In the genomic region with DNA sequence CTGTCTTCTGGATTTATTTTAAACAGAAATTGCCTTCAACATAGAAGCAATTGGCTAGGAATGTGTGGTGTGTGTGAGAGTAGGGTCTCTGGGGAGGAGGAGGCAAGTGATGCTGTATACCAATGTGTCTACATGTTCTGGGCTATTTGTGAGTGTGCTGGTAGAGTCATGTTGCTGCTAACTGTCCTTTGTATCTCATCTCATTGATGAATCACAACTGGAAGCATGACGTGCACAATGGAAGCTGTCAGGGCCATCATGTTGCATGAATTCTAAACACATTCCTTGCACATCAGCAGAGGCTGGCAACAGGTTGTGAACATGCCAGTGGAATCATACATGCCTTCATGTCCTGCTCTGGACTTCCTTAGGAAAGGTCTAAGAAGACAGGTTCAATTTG, we compare ENCODE assay signal across 14 cellular contexts.
A peak's percentile ranks its signal among the peaks of the same experiment; 100 is the strongest.
DNase-seq lines count a peak whose midpoint lies in the region; ATAC-seq, FAIRE-seq and TF ChIP-seq lines count a peak whose summit lies in the region.
"Had no signal": no experiment of that assay in that cellular context is flagged by ENCODE, and none has a peak within 500 bp of the region (broad histone marks: within the 10 kb centered on the region; RNA-seq: fewer than 3 reads in every experiment).

No MANE protein-coding gene starts in this region.

- in situ Hi-C loops in HepG2 (cut with HindIII; ENCODE audit: extremely low pct_ligation_motif_present, low pct_unique_long_range_greater_than_20kb) = no loop called here

- H3K27ac ChIP-seq in foreskin keratinocyte = no peak overlapping the region
- no peak overlapping the region for H3K27ac ChIP-seq in HepG2 (ENCODE audit: extremely low read length, insufficient read depth, low read length)
- H3K27ac ChIP-seq: KMS-11 had no signal

- POLR2A ChIA-PET in HepG2 (lab: Yijun Ruan, JAX) = no interaction called here

- no peak for TF ChIP-seq POLR2A in HepG2 (IDR thresholded peaks at IDR 0.05; ENCODE audit: insufficient read depth in 1 of 2, low read depth in 2 of 2, low read length in 2 of 2)

- peak; percentile 7 for DNase-seq in HT1080 (ENCODE audit: low read depth)
- DNase-seq in cardiac fibroblast (ENCODE audit: low read depth in 2 of 2) = peak; percentile 41 to 71
- peak in 1 of 2 donors; percentile 50 for DNase-seq in foreskin keratinocyte
- DNase-seq in HepG2 (ENCODE audit: low spot score) = no peak
- DNase-seq in 8988T = no peak
- no peak for DNase-seq in midbrain (lab: John Stamatoyannopoulos, UW)
- DNase-seq: NCI-H1417, NCI-H187 treated with DMSO at 0.1 percent for 48 hours, NCI-H226, NCI-H524 treated with DMSO at 0.1 percent for 48 hours, RPMI8226 had no signal

- H3K4me3 ChIP-seq in cardiac fibroblast (replicated peaks in 1 of 2; ENCODE audit: low read depth in 2 of 2, low read length in 2 of 2) (no peak overlapping the region), HepG2 (replicated peaks in 1 of 3; ENCODE audit: insufficient read depth in 1 of 3, low read depth in 2 of 3, low read length in 3 of 3) (no peak overlapping the region)

- no peak for FAIRE-seq in HepG2 (lab: Jason Lieb, UNC)
- FAIRE-seq: GM12891 had no signal

- TF ChIP-seq EP300 in HepG2 (IDR thresholded peaks at IDR 0.05; ENCODE audit: low read depth in 2 of 2, low read length in 2 of 2) (no peak), HepG2 (CRISPR knock-in tag; IDR thresholded peaks at IDR 0.05; ENCODE audit: borderline replicate concordance) (no peak)

- intact Hi-C loops in HepG2 (cut with micrococcal nuclease; ENCODE audit: unreplicated experiment) = no loop called here

- no peaks in the 10 kb centered on the region for H4K20me1 ChIP-seq in HepG2 (ENCODE audit: insufficient read depth, low read length)

- H3K79me2 ChIP-seq in HepG2 (ENCODE audit: insufficient read depth, low read length) = no peaks in the 10 kb centered on the region

- H3K27me3 ChIP-seq in foreskin keratinocyte (no peaks in the 10 kb centered on the region), HepG2 (ENCODE audit: control insufficient read depth in 1 of 2, insufficient read depth in 2 of 2, low read length in 2 of 2) (no peaks in the 10 kb centered on the region)

- ATAC-seq in foreskin keratinocyte (peak; percentile 32), HepG2 (no peak), GM18498 (IDR thresholded peaks at IDR 0.05; ENCODE audit: unreplicated experiment) (no peak)

- H3K4me1 ChIP-seq in foreskin keratinocyte (no peaks in the 10 kb centered on the region), HepG2 (ENCODE audit: insufficient read depth, low read length) (no peaks in the 10 kb centered on the region)

- no TSS peak for BruUV-seq in HepG2 (replicated peaks; lab: Mats Ljungman, UMichigan)

- H2AFZ ChIP-seq in HepG2 (ENCODE audit: low read length) = no peak overlapping the region

- no peaks in the 10 kb centered on the region for H3K9me3 ChIP-seq in HepG2 (ENCODE audit: low read length)

- TF ChIP-seq CTCF in cardiac fibroblast (IDR thresholded peaks at IDR 0.05; ENCODE audit: low read depth, low read length) = no peak
- no peak for TF ChIP-seq CTCF in foreskin keratinocyte (conservative IDR thresholded peaks at IDR 0.05)
- no peak for TF ChIP-seq CTCF in HepG2 (CRISPR knock-in tag; IDR thresholded peaks at IDR 0.05)

- H3K4me2 ChIP-seq in HepG2 (ENCODE audit: low read depth, low read length) = no peak overlapping the region
- H3K4me2 ChIP-seq: KMS-11 had no signal

- H3K36me3 ChIP-seq in HepG2 (replicated peaks in 1 of 2; ENCODE audit: control insufficient read depth in 1 of 2, insufficient read depth in 2 of 2, low read length in 2 of 2) = no peaks in the 10 kb centered on the region

- WGBS in HepG2 (ENCODE audit: low lambda C conversion rate) = 0% methylated on average over 1 of the region's 1 CpG

- H3K9ac ChIP-seq in HepG2 (ENCODE audit: insufficient read depth, low read depth, low read length) = no peak overlapping the region
- H3K9ac ChIP-seq: KMS-11 had no signal

- no peak for TF ChIP-seq RAD21 in HepG2 (CRISPR knock-in tag; IDR thresholded peaks at IDR 0.05)

- CTCF ChIA-PET in HepG2 (lab: Yijun Ruan, JAX; ENCODE audit: low intra/inter-chr PET ratio, low total read pairs) = no interaction called here

TF ChIP-seq in HepG2, 621 proteins besides CTCF, POLR2A, EP300 and RAD21:
- no peak for TF ChIP-seq RBFOX2 (IDR thresholded peaks at IDR 0.05; ENCODE audit: low read depth, low read length)
- TF ChIP-seq, protein P1, sequence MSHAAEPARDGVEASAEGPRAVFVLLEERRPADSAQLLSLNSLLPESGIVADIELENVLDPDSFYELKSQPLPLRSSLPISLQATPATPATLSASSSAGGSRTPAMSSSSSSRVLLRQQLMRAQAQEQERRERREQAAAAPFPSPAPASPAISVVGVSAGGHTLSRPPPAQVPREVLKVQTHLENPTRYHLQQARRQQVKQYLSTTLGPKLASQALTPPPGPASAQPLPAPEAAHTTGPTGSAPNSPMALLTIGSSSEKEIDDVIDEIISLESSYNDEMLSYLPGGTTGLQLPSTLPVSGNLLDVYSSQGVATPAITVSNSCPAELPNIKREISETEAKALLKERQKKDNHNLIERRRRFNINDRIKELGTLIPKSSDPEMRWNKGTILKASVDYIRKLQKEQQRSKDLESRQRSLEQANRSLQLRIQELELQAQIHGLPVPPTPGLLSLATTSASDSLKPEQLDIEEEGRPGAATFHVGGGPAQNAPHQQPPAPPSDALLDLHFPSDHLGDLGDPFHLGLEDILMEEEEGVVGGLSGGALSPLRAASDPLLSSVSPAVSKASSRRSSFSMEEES (CRISPR knock-in tag; IDR thresholded peaks at IDR 0.05) = no peak
- no peak for TF ChIP-seq ZMYM4 (CRISPR knock-in tag; IDR thresholded peaks at IDR 0.05)
- TF ChIP-seq, protein P2, sequence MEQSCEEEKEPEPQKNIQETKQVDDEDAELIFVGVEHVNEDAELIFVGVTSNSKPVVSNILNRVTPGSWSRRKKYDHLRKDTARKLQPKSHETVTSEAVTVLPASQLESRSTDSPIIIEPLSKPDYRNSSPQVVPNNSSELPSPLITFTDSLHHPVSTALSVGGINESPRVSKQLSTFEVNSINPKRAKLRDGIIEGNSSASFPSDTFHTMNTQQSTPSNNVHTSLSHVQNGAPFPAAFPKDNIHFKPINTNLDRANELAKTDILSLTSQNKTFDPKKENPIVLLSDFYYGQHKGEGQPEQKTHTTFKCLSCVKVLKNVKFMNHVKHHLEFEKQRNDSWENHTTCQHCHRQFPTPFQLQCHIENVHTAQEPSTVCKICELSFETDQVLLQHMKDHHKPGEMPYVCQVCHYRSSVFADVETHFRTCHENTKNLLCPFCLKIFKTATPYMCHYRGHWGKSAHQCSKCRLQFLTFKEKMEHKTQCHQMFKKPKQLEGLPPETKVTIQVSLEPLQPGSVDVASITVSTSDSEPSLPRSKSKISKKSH (CRISPR knock-in tag; IDR thresholded peaks at IDR 0.05; ENCODE audit: borderline replicate concordance) = no peak
- no peak for TF ChIP-seq BCL6 (CRISPR knock-in tag; IDR thresholded peaks at IDR 0.05)

Comparison
In these comparisons a context has a peak if more than half of its experiments do, and no peak if none do; other contexts are left out.
1. DNase-seq: peak in HT1080 (single experiment) and cardiac fibroblast (2 of 2); none in HepG2 (single experiment), 8988T (single experiment) and midbrain (single experiment).